ENCODE assay signal across 8 cellular contexts in genomic region chr2:112481528-112482228, GRCh38. TPM values are rescaled to one million over a fixed set of nuclear protein-coding genes. Genes with fewer than 3 reads are reported as not detected.
A peak's percentile ranks its signal among the peaks of the same experiment; 100 is the strongest.
DNase-seq lines count a peak whose midpoint lies in the region; ATAC-seq and TF ChIP-seq lines count a peak whose summit lies in the region.

Gene TTL, plus strand, starts transcription at chr2:112482156. Its CDS starts 189 bp downstream, at chr2:112482345.

- peak within 1 kb of the TSS; percentile 75 to 90 for H3K4me3 ChIP-seq in testis

- DNase-seq in EH (ENCODE audit: low read depth) (peak; percentile 64), KG1 (lab: John Stamatoyannopoulos, UW) (peak; percentile 71), SKM-1 (lab: John Stamatoyannopoulos, UW; ENCODE audit: unreplicated experiment) (peak; percentile 27), glutamatergic neuron (peak; percentile 75), osteocyte (ENCODE audit: extremely low spot score, unreplicated experiment) (peak; percentile 88), testis (peak; percentile 77)

- TF ChIP-seq CTCF in glutamatergic neuron (IDR thresholded peaks at IDR 0.05; ENCODE audit: partially characterized antibody, unreplicated experiment), result no peak
- no peak for TF ChIP-seq CTCF in osteocyte (IDR thresholded peaks at IDR 0.05)
- TF ChIP-seq CTCF in testis (IDR thresholded peaks at IDR 0.05), result no peak

- H3K36me3 ChIP-seq in testis (ENCODE audit: low read depth, missing control alignments), result no peaks in the 10 kb centered on the region

- ATAC-seq in GM21723 (IDR thresholded peaks at IDR 0.05; ENCODE audit: unreplicated experiment), result peak; percentile 70

- 0 to 1% methylated on average over 15 to 46 of the region's 80 CpGs for WGBS in testis, 2 donors

- H3K4me1 ChIP-seq in testis, result peaks cover 7% of the 10 kb centered on the region

- no peak for TF ChIP-seq POLR2A in testis (IDR thresholded peaks at IDR 0.05)

- H3K27me3 ChIP-seq in testis, result no peaks in the 10 kb centered on the region

- H3K27me3 Mint-ChIP-seq in activated naive CD8-positive, alpha-beta T cell, result peaks cover 1% of the 10 kb centered on the region
- peaks cover 12% of the 10 kb centered on the region for H3K27me3 Mint-ChIP-seq in glutamatergic neuron (ENCODE audit: unreplicated experiment)
- peaks cover 2% of the 10 kb centered on the region for H3K27me3 Mint-ChIP-seq in osteocyte (ENCODE audit: unreplicated experiment)

- peak within 1 kb of the TSS; percentile 86 to 87 for H3K27ac ChIP-seq in testis

- H3K9me3 ChIP-seq in testis, result no peaks in the 10 kb centered on the region

- intact Hi-C loops in testis (cut with DNase I; ENCODE audit: low total_unique reads), result no loop called here

- no peaks in the 10 kb centered on the region for H3K9me3 Mint-ChIP-seq in activated naive CD8-positive, alpha-beta T cell (ENCODE audit: low read depth)
- peaks cover 14% of the 10 kb centered on the region for H3K9me3 Mint-ChIP-seq in glutamatergic neuron (ENCODE audit: unreplicated experiment)
- no peaks in the 10 kb centered on the region for H3K9me3 Mint-ChIP-seq in osteocyte (ENCODE audit: unreplicated experiment)

- peak within 1 kb of the TSS; percentile 94 for H3K4me3 Mint-ChIP-seq in activated naive CD8-positive, alpha-beta T cell
- H3K4me3 Mint-ChIP-seq in glutamatergic neuron (ENCODE audit: unreplicated experiment) (peak within 1 kb of the TSS; percentile 97), osteocyte (ENCODE audit: unreplicated experiment) (peak within 1 kb of the TSS; percentile 91)

- H3K27ac Mint-ChIP-seq in activated naive CD8-positive, alpha-beta T cell, result peak within 1 kb of the TSS; percentile 86
- H3K27ac Mint-ChIP-seq in glutamatergic neuron (ENCODE audit: unreplicated experiment), result peak within 1 kb of the TSS; percentile 97
- peak within 1 kb of the TSS; percentile 94 for H3K27ac Mint-ChIP-seq in osteocyte (ENCODE audit: unreplicated experiment)

- peaks cover 18% of the 10 kb centered on the region for H3K4me1 Mint-ChIP-seq in activated naive CD8-positive, alpha-beta T cell (ENCODE audit: low read depth)
- H3K4me1 Mint-ChIP-seq in glutamatergic neuron (ENCODE audit: low read depth, unreplicated experiment) (peaks cover 23% of the 10 kb centered on the region), osteocyte (ENCODE audit: unreplicated experiment) (peaks cover 22% of the 10 kb centered on the region)

- H3K36me3 Mint-ChIP-seq in activated naive CD8-positive, alpha-beta T cell, result peaks cover 2% of the 10 kb centered on the region
- H3K36me3 Mint-ChIP-seq in glutamatergic neuron (ENCODE audit: unreplicated experiment), result no peaks in the 10 kb centered on the region
- no peaks in the 10 kb centered on the region for H3K36me3 Mint-ChIP-seq in osteocyte (ENCODE audit: unreplicated experiment)

RNA-seq across cellular contexts. Expression of gene TTL, which starts in this region (rescaled TPM):
- 126 TPM for total RNA-seq in glutamatergic neuron (ENCODE audit: unreplicated experiment)
- total RNA-seq in osteocyte, result 65.7 and 67.2 TPM in 2 replicates
- total RNA-seq in testis, result 10 to 100 TPM; 11.4 to 14.3 TPM
- 12.2 TPM for polyA plus RNA-seq in testis (ENCODE audit: insufficient read depth, low read depth, low replicate concordance)

Comparison
In these comparisons a context has a peak if more than half of its experiments do, and no peak if none do; other contexts are left out.
1. Peak in every context shown above with its lines: DNase-seq, ATAC-seq, H3K4me3 ChIP-seq and H3K27ac ChIP-seq.
2. DNase-seq: peak in every context shown above with its lines; median percentile 88 in osteocyte; 77 in testis; 75 in glutamatergic neuron; 71 in KG1; 64 in EH; 27 in SKM-1.